Comparison of ENCODE assay signal across 1 cellular context in genomic region chr14:32077081-32078029, GRCh38.
TF ChIP-seq lines count a peak whose summit lies in the region.

ARHGAP5 (plus strand) TSS chr14:32077304; CDS start chr14:32090670, 13,366 bp downstream.

TF ChIP-seq in IMR-90, 13 proteins besides CTCF, POLR2A, EP300 and RAD21 (continued from another document):
- TF ChIP-seq ELK1 (IDR thresholded peaks at IDR 0.05; ENCODE audit: borderline replicate concordance, low read depth, low read length), result no peak
- no peak for TF ChIP-seq RCOR1 (IDR thresholded peaks at IDR 0.05; ENCODE audit: insufficient replicate concordance, low read length)
- no peak for TF ChIP-seq SMC3 (IDR thresholded peaks at IDR 0.05; ENCODE audit: low read depth, low read length)
- no peak for TF ChIP-seq BHLHE40 (IDR thresholded peaks at IDR 0.05; ENCODE audit: low read depth, low read length)
- no peak for TF ChIP-seq FOS (IDR thresholded peaks at IDR 0.05; ENCODE audit: low read depth, low read length)
- TF ChIP-seq CHD1 (IDR thresholded peaks at IDR 0.05; ENCODE audit: low read depth, low read length), result no peak
- no peak for TF ChIP-seq MXI1 (IDR thresholded peaks at IDR 0.05; ENCODE audit: borderline replicate concordance, low read depth, low read length)
- no peak for TF ChIP-seq NFE2L2 (IDR thresholded peaks at IDR 0.05; ENCODE audit: low read depth, low read length)
- TF ChIP-seq MAFK (IDR thresholded peaks at IDR 0.05; ENCODE audit: low read depth, low read length), result no peak
- TF ChIP-seq MAZ (IDR thresholded peaks at IDR 0.05; ENCODE audit: borderline replicate concordance, low read depth, low read length), result no peak
